Comparison of ENCODE assay signal across 8 cellular contexts in genomic region chr5:18745988-18746615, GRCh38.
DNase-seq lines count a peak whose midpoint lies in the region; ATAC-seq and TF ChIP-seq lines count a peak whose summit lies in the region.

No MANE protein-coding gene starts in this region.

- peak overlapping the region; percentile 92 for H3K27ac Mint-ChIP-seq in activated CD8-positive, alpha-beta memory T cell treated with anti-CD3 and anti-CD28 coated beads, Interleukin-2, amount 10 ng/mL, durations not matched to agents 7 days and 5 days
- H3K27ac Mint-ChIP-seq in nephron progenitor cell, result no peak overlapping the region

- ATAC-seq in GM19328 (IDR thresholded peaks at IDR 0.05; ENCODE audit: unreplicated experiment) (peak; percentile 65), HG03378 (IDR thresholded peaks at IDR 0.05; ENCODE audit: unreplicated experiment) (peak; percentile 77), left cardiac atrium (peak; percentile 67 to 70)
- peak; percentile 78 for ATAC-seq in activated CD8-positive, alpha-beta memory T cell treated with anti-CD3 and anti-CD28 coated beads, Interleukin-2, amount 10 ng/mL, durations not matched to agents 7 days and 5 days

- H3K4me1 Mint-ChIP-seq in activated CD8-positive, alpha-beta memory T cell treated with anti-CD3 and anti-CD28 coated beads, Interleukin-2, amount 10 ng/mL, durations not matched to agents 7 days and 5 days, result peaks cover 60% of the 10 kb centered on the region
- H3K4me1 Mint-ChIP-seq in nephron progenitor cell, result no peaks in the 10 kb centered on the region

- no peaks in the 10 kb centered on the region for H3K9me3 Mint-ChIP-seq in activated CD8-positive, alpha-beta memory T cell treated with anti-CD3 and anti-CD28 coated beads, Interleukin-2, amount 10 ng/mL, durations not matched to agents 7 days and 5 days (ENCODE audit: low read depth)
- H3K9me3 Mint-ChIP-seq in nephron progenitor cell, result peaks cover 10% of the 10 kb centered on the region

- H3K27me3 Mint-ChIP-seq in activated CD8-positive, alpha-beta memory T cell treated with anti-CD3 and anti-CD28 coated beads, Interleukin-2, amount 10 ng/mL, durations not matched to agents 7 days and 5 days, result no peaks in the 10 kb centered on the region
- no peaks in the 10 kb centered on the region for H3K27me3 Mint-ChIP-seq in nephron progenitor cell (ENCODE audit: low read depth, poor library complexity)

- CTCF ChIA-PET in activated CD8-positive, alpha-beta memory T cell treated with anti-CD3 and anti-CD28 coated beads, Interleukin-2, amount 10 ng/mL, durations not matched to agents 7 days and 5 days (lab: Charles Lee), result interaction anchor here (0.8 to 1.3 kb wide), 3 partner anchors 24 to 47 kb away, joined by 3 to 5 read pairs (median 3); no protein-coding TSS in a partner anchor

- no peak for TF ChIP-seq CTCF in nephron progenitor cell (IDR thresholded peaks at IDR 0.05)

- DNase-seq in COLO829 (ENCODE audit: low spot score), result peak; percentile 1
- DNase-seq in NCI-H748 treated with DMSO at 0.1 percent for 48 hours (lab: John Stamatoyannopoulos, UW), result peak; percentile 88
- DNase-seq in activated CD8-positive, alpha-beta memory T cell treated with anti-CD3 and anti-CD28 coated beads, Interleukin-2, amount 10 ng/mL, durations not matched to agents 7 days and 5 days, result peak; percentile 66
- DNase-seq in left cardiac atrium, result no peak
- peak; percentile 35 for DNase-seq in stimulated activated CD4-positive, alpha-beta T cell treated with anti-CD3 and anti-CD28 coated beads, Interleukin-4, amount 100 ng/mL, for 1 hour
- DNase-seq in nephron progenitor cell, result no peak

- H3K4me3 Mint-ChIP-seq in activated CD8-positive, alpha-beta memory T cell treated with anti-CD3 and anti-CD28 coated beads, Interleukin-2, amount 10 ng/mL, durations not matched to agents 7 days and 5 days, result peak overlapping the region; percentile 82
- H3K4me3 Mint-ChIP-seq in nephron progenitor cell, result no peak overlapping the region

- intact Hi-C loops in left cardiac atrium (cut with DNase I), result no loop called here

- peaks cover 22% of the 10 kb centered on the region for H3K36me3 Mint-ChIP-seq in activated CD8-positive, alpha-beta memory T cell treated with anti-CD3 and anti-CD28 coated beads, Interleukin-2, amount 10 ng/mL, durations not matched to agents 7 days and 5 days
- H3K36me3 Mint-ChIP-seq in nephron progenitor cell (ENCODE audit: low read depth), result no peaks in the 10 kb centered on the region

Comparison
In these comparisons a context has a peak if more than half of its experiments do, and no peak if none do; other contexts are left out.
1. DNase-seq: peak in COLO829 (single experiment), NCI-H748 treated with DMSO at 0.1 percent for 48 hours (single experiment), activated CD8-positive, alpha-beta memory T cell treated with anti-CD3 and anti-CD28 coated beads, Interleukin-2, amount 10 ng/mL, durations not matched to agents 7 days and 5 days (single experiment) and stimulated activated CD4-positive, alpha-beta T cell treated with anti-CD3 and anti-CD28 coated beads, Interleukin-4, amount 100 ng/mL, for 1 hour (single experiment); none in left cardiac atrium (single experiment) and nephron progenitor cell (single experiment).
2. Peak in every context shown above with its lines, with median percentiles within 50 percentile points of each other: ATAC-seq.